ENCODE assay signal across 8 cellular contexts in genomic region chr16:87382023-87382785, GRCh38. TPM values are rescaled to one million over a fixed set of nuclear protein-coding genes. Genes with fewer than 3 reads are reported as not detected.
DNase-seq lines count a peak whose midpoint lies in the region; ATAC-seq and TF ChIP-seq lines count a peak whose summit lies in the region.

No MANE protein-coding gene starts in this region.

- peak overlapping the region; percentile 59 for H3K9ac ChIP-seq in OCI-LY3 (ENCODE audit: low read length)

- H4K20me1 ChIP-seq in OCI-LY3 (ENCODE audit: insufficient read depth, low read length) (peaks cover 13% of the 10 kb centered on the region), osteoblast (ENCODE audit: insufficient read depth, low read length) (peaks cover 25% of the 10 kb centered on the region)

- H3K27ac ChIP-seq in OCI-LY3 (ENCODE audit: low read length), result no peak overlapping the region
- peak overlapping the region; percentile 80 for H3K27ac ChIP-seq in epithelial cell of prostate
- H3K27ac ChIP-seq in osteoblast (ENCODE audit: low read depth, low read length), result peak overlapping the region; percentile 64

- no peaks in the 10 kb centered on the region for H3K36me3 ChIP-seq in Caco-2 (ENCODE audit: control insufficient read depth, insufficient read depth, low read length)
- H3K36me3 ChIP-seq in OCI-LY3 (replicated peaks; ENCODE audit: low read depth, low read length), result peaks cover 3% of the 10 kb centered on the region
- no peaks in the 10 kb centered on the region for H3K36me3 ChIP-seq in osteoblast (ENCODE audit: insufficient read depth, low read length)

- peak overlapping the region; percentile 82 for H3K4me3 Mint-ChIP-seq in Caco-2 (ENCODE audit: unreplicated experiment)

- H3K36me3 Mint-ChIP-seq in Caco-2 (ENCODE audit: insufficient read depth, unreplicated experiment), result peaks cover 59% of the 10 kb centered on the region

- H3K27me3 Mint-ChIP-seq in Caco-2 (ENCODE audit: insufficient read depth, unreplicated experiment), result peaks cover 2% of the 10 kb centered on the region

- CTCF ChIA-PET in Caco-2 (lab: Charles Lee), result interaction anchor here (0.6 to 3.4 kb wide), 4 partner anchors 12 to 1355 kb away, joined by 3 to 16 read pairs (median 7); partner anchors contain the start of gene C16orf95

- H3K4me3 ChIP-seq in Caco-2 (ENCODE audit: low read depth, low read length) (peak overlapping the region; percentile 90), OCI-LY3 (ENCODE audit: low read length) (peak overlapping the region; percentile 80), osteoblast (ENCODE audit: insufficient read depth, low read length) (peak overlapping the region; percentile 76)

- H2AFZ ChIP-seq in OCI-LY3 (ENCODE audit: low read depth, low read length), result no peak overlapping the region
- H2AFZ ChIP-seq in osteoblast (ENCODE audit: low read length), result no peak overlapping the region

- ATAC-seq in HG03025 (IDR thresholded peaks at IDR 0.05; ENCODE audit: low FRiP score, unreplicated experiment) (no peak), GM18873 (IDR thresholded peaks at IDR 0.05; ENCODE audit: low FRiP score, unreplicated experiment) (no peak), GM21367 (IDR thresholded peaks at IDR 0.05; ENCODE audit: unreplicated experiment) (no peak)

- POLR2A ChIA-PET in Caco-2 (lab: Charles Lee), result interaction anchor here (0.5 to 2.8 kb wide), 2 partner anchors 14 to 65 kb away, joined by 4 to 38 read pairs; partner anchors contain the start of gene C16orf95

- TSS peak; percentile 33 for BruUV-seq in Caco-2 (replicated peaks; lab: Mats Ljungman, UMichigan)

- H3K4me2 ChIP-seq in OCI-LY3 (ENCODE audit: low read length) (peak overlapping the region; percentile 79), osteoblast (ENCODE audit: insufficient read depth, low read length) (peak overlapping the region; percentile 94)

- H3K4me1 Mint-ChIP-seq in Caco-2 (ENCODE audit: low read depth, unreplicated experiment), result peaks cover 33% of the 10 kb centered on the region

- peaks cover 54% of the 10 kb centered on the region for H3K79me2 ChIP-seq in OCI-LY3 (ENCODE audit: low read length)
- peaks cover 58% of the 10 kb centered on the region for H3K79me2 ChIP-seq in osteoblast (ENCODE audit: insufficient read depth, low read length)

- intact Hi-C loops in Caco-2 (cut with micrococcal nuclease; ENCODE audit: unreplicated experiment), result loop anchor here (2.0 to 10.0 kb wide), 3 partner anchors 65 to 827 kb away; partner anchors contain the start of genes BANP, C16orf95 and MTHFSD

- peaks cover 46% of the 10 kb centered on the region for H3K4me1 ChIP-seq in Caco-2
- H3K4me1 ChIP-seq in OCI-LY3 (ENCODE audit: low read length), result peaks cover 22% of the 10 kb centered on the region
- H3K4me1 ChIP-seq in osteoblast (ENCODE audit: insufficient read depth, low read length), result peaks cover 22% of the 10 kb centered on the region

- peak in 1 of 2 experiments; percentile 29 for DNase-seq in Caco-2
- DNase-seq in epithelial cell of prostate (ENCODE audit: low read depth, low spot score), result no peak
- DNase-seq in osteoblast (ENCODE audit: insufficient read length, low spot score, missing footprints), result no peak
- DNase-seq in RPMI8226, result no peak

- H3K9me3 ChIP-seq in Caco-2, result no peaks in the 10 kb centered on the region
- no peaks in the 10 kb centered on the region for H3K9me3 ChIP-seq in OCI-LY3 (ENCODE audit: insufficient read depth, low read length)
- H3K9me3 ChIP-seq in osteoblast (ENCODE audit: low read depth, low read length), result no peaks in the 10 kb centered on the region

- no peaks in the 10 kb centered on the region for H3K9me3 Mint-ChIP-seq in Caco-2 (ENCODE audit: unreplicated experiment)

- peak overlapping the region; percentile 35 for H3K27ac Mint-ChIP-seq in Caco-2 (ENCODE audit: unreplicated experiment)

- TF ChIP-seq CTCF in Caco-2 (IDR thresholded peaks at IDR 0.05; ENCODE audit: insufficient read depth in 1 of 2, low read depth in 1 of 2, low read length in 1 of 2, severe bottlenecking in 1 of 2, unreplicated experiment in 1 of 2) (no peak), OCI-LY3 (IDR thresholded peaks at IDR 0.05; ENCODE audit: low read depth, low read length) (no peak), osteoblast (IDR thresholded peaks at IDR 0.05; ENCODE audit: extremely low read depth, low read depth, low read length) (no peak)

- H3K27me3 ChIP-seq in Caco-2 (replicated peaks; ENCODE audit: control insufficient read depth, insufficient read depth, low read length), result no peaks in the 10 kb centered on the region
- H3K27me3 ChIP-seq in OCI-LY3 (ENCODE audit: low read depth, low read length), result no peaks in the 10 kb centered on the region
- no peaks in the 10 kb centered on the region for H3K27me3 ChIP-seq in osteoblast (ENCODE audit: insufficient read depth, low read length)

RNA-seq across cellular contexts. Expression of gene FBXO31, which starts 1.4 kb away (rescaled TPM):
- total RNA-seq in Caco-2 (2022), result 50.9 and 55.6 TPM in 2 replicates
- 31.2 and 33.3 TPM in 2 replicates for total RNA-seq in osteoblast

RNA-seq across cellular contexts. Expression of gene MAP1LC3B, which starts 9.9 kb away (rescaled TPM):
- total RNA-seq in Caco-2 (2022) (64.7 and 72.3 TPM in 2 replicates), osteoblast (44.5 and 62.5 TPM in 2 replicates)
